8 cellular contexts compared by ENCODE assay signal in genomic region chr12:100163416-100164152, GRCh38. TPM values are rescaled to one million over a fixed set of nuclear protein-coding genes. Genes with fewer than 3 reads are reported as not detected.
DNase-seq lines count a peak whose midpoint lies in the region; ATAC-seq and TF ChIP-seq lines count a peak whose summit lies in the region.

No MANE protein-coding gene starts in this region.

- no peaks in the 10 kb centered on the region for H3K27me3 Mint-ChIP-seq in T-helper 2 cell treated with Interferon-gamma antibody and Interleukin-4, amounts not matched to agents 5 μg/mL and 100 μg/mL, for 36 hours (ENCODE audit: low read depth)

- DNase-seq in GM13976 (ENCODE audit: low spot score) (peak; percentile 73), NCI-H146 (lab: John Stamatoyannopoulos, UW) (peak; percentile 86), ascending aorta (ENCODE audit: low spot score in 2 of 2) (peak; percentile 18 to 82), hepatic stellate cell (ENCODE audit: low spot score) (peak; percentile 78), gastrocnemius medialis (peak; percentile 35 to 63), NCI-H1930 (lab: John Stamatoyannopoulos, UW) (no peak)
- DNase-seq in T-helper 2 cell treated with Interferon-gamma antibody and Interleukin-4, amounts not matched to agents 5 μg/mL and 100 μg/mL, for 36 hours (ENCODE audit: low spot score): peak; percentile 71

- H3K9me3 ChIP-seq in ascending aorta: no peaks in the 10 kb centered on the region
- H3K9me3 ChIP-seq in gastrocnemius medialis: no peaks in the 10 kb centered on the region

- H3K9me3 Mint-ChIP-seq in T-helper 2 cell treated with Interferon-gamma antibody and Interleukin-4, amounts not matched to agents 5 μg/mL and 100 μg/mL, for 36 hours: no peaks in the 10 kb centered on the region

- H3K36me3 Mint-ChIP-seq in T-helper 2 cell treated with Interferon-gamma antibody and Interleukin-4, amounts not matched to agents 5 μg/mL and 100 μg/mL, for 36 hours (ENCODE audit: low read depth): peaks cover 12% of the 10 kb centered on the region

- in situ Hi-C loops in GM13976 (cut with MboI; ENCODE audit: low sequenced_read_pairs, unreplicated experiment): no loop called here
- in situ Hi-C loops in gastrocnemius medialis (cut with MboI; ENCODE audit: low sequenced_read_pairs in 4 of 4): no loop called here

- ATAC-seq in HG02840 (IDR thresholded peaks at IDR 0.05; ENCODE audit: low FRiP score, unreplicated experiment) (peak; percentile 91), gastrocnemius medialis (peak; percentile 86 to 94)

- no peaks in the 10 kb centered on the region for H3K36me3 ChIP-seq in ascending aorta
- no peaks in the 10 kb centered on the region for H3K36me3 ChIP-seq in gastrocnemius medialis

- H3K4me1 ChIP-seq in ascending aorta (peaks cover 0 to 4% of the 10 kb centered on the region in 2 donors), gastrocnemius medialis (peaks cover 4 to 7% of the 10 kb centered on the region in 2 donors)

- no peak overlapping the region for H3K27ac Mint-ChIP-seq in T-helper 2 cell treated with Interferon-gamma antibody and Interleukin-4, amounts not matched to agents 5 μg/mL and 100 μg/mL, for 36 hours

- H3K4me1 Mint-ChIP-seq in T-helper 2 cell treated with Interferon-gamma antibody and Interleukin-4, amounts not matched to agents 5 μg/mL and 100 μg/mL, for 36 hours (ENCODE audit: low read depth): peaks cover 12% of the 10 kb centered on the region

- peak overlapping the region; percentile 71 for H3K4me3 Mint-ChIP-seq in T-helper 2 cell treated with Interferon-gamma antibody and Interleukin-4, amounts not matched to agents 5 μg/mL and 100 μg/mL, for 36 hours

- intact Hi-C loops in ascending aorta (cut with DNase I): no loop called here
- intact Hi-C loops in gastrocnemius medialis (cut with DNase I; ENCODE audit: low total_unique reads): no loop called here

- H3K27me3 ChIP-seq in ascending aorta (no peaks in the 10 kb centered on the region), gastrocnemius medialis (no peaks in the 10 kb centered on the region)

- no peak for TF ChIP-seq POLR2A in gastrocnemius medialis (IDR thresholded peaks at IDR 0.05)

- TF ChIP-seq CTCF in GM13976 (IDR thresholded peaks at IDR 0.05; ENCODE audit: borderline replicate concordance, control extremely low read depth, extremely low read depth, insufficient read depth, missing control alignments) (no peak), ascending aorta (IDR thresholded peaks at IDR 0.05) (peak in 2 of 3 experiments; percentile 23 to 33), gastrocnemius medialis (IDR thresholded peaks at IDR 0.05 in 4 of 5, conservative IDR thresholded peaks at IDR 0.05 in 1 of 5) (peak in 2 of 5 experiments; percentile 17 to 43)

- H3K4me3 ChIP-seq in ascending aorta (peak overlapping the region; percentile 27 to 34), gastrocnemius medialis (peak overlapping the region; percentile 2 to 52 (median 26))

- no peak overlapping the region for H3K27ac ChIP-seq in ascending aorta
- H3K27ac ChIP-seq in gastrocnemius medialis: no peak overlapping the region

RNA-seq across cellular contexts. Expression of gene BLTP3B, which starts 20.9 kb away (rescaled TPM):
- total RNA-seq in ascending aorta (18.8 TPM), gastrocnemius medialis (10 to 100 TPM; 33.6 to 71.3 (median 42.5) TPM)

RNA-seq across cellular contexts. Expression of gene ACTR6, which starts 37.0 kb away (rescaled TPM):
- 7.9 TPM for total RNA-seq in ascending aorta
- total RNA-seq in gastrocnemius medialis: 10 to 100 TPM in 3 of 4 donors, 1 to 10 TPM in 1; 8.4 to 19.2 (median 16.6) TPM

Comparison
In these comparisons a context has a peak if more than half of its experiments do, and no peak if none do; other contexts are left out.
1. DNase-seq: peak in GM13976 (single experiment), NCI-H146 (single experiment), T-helper 2 cell treated with Interferon-gamma antibody and Interleukin-4, amounts not matched to agents 5 μg/mL and 100 μg/mL, for 36 hours (single experiment), ascending aorta (2 of 2), hepatic stellate cell (single experiment) and gastrocnemius medialis (2 of 2); none in NCI-H1930 (0 of 2).